26 cellular contexts compared by ENCODE assay signal in genomic region chr4:136032391-136032790, GRCh38.
"Had no signal": no experiment of that assay in that cellular context is flagged by ENCODE, and none has a peak within 500 bp of the region (broad histone marks: within the 10 kb centered on the region; RNA-seq: fewer than 3 reads in every experiment).

No MANE protein-coding gene starts in this region.

- DNase-seq: activated CD4-positive, alpha-beta T cell treated with anti-CD3 and anti-CD28 coated beads, Interleukin-2, amount 50 U/mL, for 1 hour; activated CD8-positive, alpha-beta T cell treated with anti-CD3 and anti-CD28 coated beads for 36 hours; activated naive CD8-positive, alpha-beta T cell treated with anti-CD3 and anti-CD28 coated beads, Interleukin-2, amount 50 U/mL, for 24 hours; activated T-cell treated with anti-CD3 and anti-CD28 coated beads, Interleukin-2, amount 50 U/mL, for 48 hours; amygdala; caudate nucleus; cortex of kidney; effector memory CD8-positive, alpha-beta T cell; head of caudate nucleus; kidney glomerular epithelial cell; left lung; lower lobe of right lung; mucosa of descending colon; ovary; psoas muscle; sigmoid colon; small intestine; stimulated activated CD4-positive, alpha-beta T cell treated with anti-CD3 and anti-CD28 coated beads, Interleukin-4, amount 100 ng/mL, for 24 hours; uterus had no signal

- H3K27me3 Mint-ChIP-seq: activated CD8-positive, alpha-beta T cell treated with anti-CD3 and anti-CD28 coated beads for 36 hours; activated naive CD4-positive, alpha-beta T cell treated with anti-CD3 and anti-CD28 coated beads, Interleukin-2, amount 50 U/mL, for 24 hours; activated naive CD8-positive, alpha-beta T cell treated with anti-CD3 and anti-CD28 coated beads, Interleukin-2, amount 50 U/mL, for 24 hours; effector memory CD8-positive, alpha-beta T cell; natural killer cell treated with Interleukin-12 subunit alpha and Interleukin-12 subunit beta and Interleukin-15 and Interleukin-18, amount 100 ng/mL, for 72 hours; stimulated activated naive CD8-positive, alpha-beta T cell treated with anti-CD3 and anti-CD28 coated beads, Interleukin-15, Interleukin-2, amounts not matched to agents 100 ng/mL and 50 ng/mL, for 24 hours; type B pancreatic cell had no signal

- H3K4me3 ChIP-seq: gastroesophageal sphincter, left lung, lower lobe of right lung, mucosa of descending colon, ovary, psoas muscle, sigmoid colon, uterus had no signal

- H3K4me3 Mint-ChIP-seq: activated CD8-positive, alpha-beta T cell treated with anti-CD3 and anti-CD28 coated beads for 36 hours; activated naive CD4-positive, alpha-beta T cell treated with anti-CD3 and anti-CD28 coated beads, Interleukin-2, amount 50 U/mL, for 24 hours; activated naive CD8-positive, alpha-beta T cell treated with anti-CD3 and anti-CD28 coated beads, Interleukin-2, amount 50 U/mL, for 24 hours; effector memory CD8-positive, alpha-beta T cell; natural killer cell treated with Interleukin-12 subunit alpha and Interleukin-12 subunit beta and Interleukin-15 and Interleukin-18, amount 100 ng/mL, for 72 hours; stimulated activated effector memory CD8-positive, alpha-beta T cell treated with anti-CD3 and anti-CD28 coated beads, Interleukin-12 subunit alpha, Interleukin-12 subunit beta, amount 100 ng/mL, for 72 hours; stimulated activated naive CD8-positive, alpha-beta T cell treated with anti-CD3 and anti-CD28 coated beads, Interleukin-15, Interleukin-2, amounts not matched to agents 100 ng/mL and 50 ng/mL, for 24 hours; type B pancreatic cell had no signal

- ATAC-seq: activated CD8-positive, alpha-beta T cell treated with anti-CD3 and anti-CD28 coated beads for 36 hours; activated naive CD8-positive, alpha-beta T cell treated with anti-CD3 and anti-CD28 coated beads, Interleukin-2, amount 50 U/mL, for 24 hours; effector memory CD8-positive, alpha-beta T cell; gastroesophageal sphincter; left lung; lower lobe of right lung; mucosa of descending colon; natural killer cell treated with Interleukin-12 subunit alpha and Interleukin-12 subunit beta and Interleukin-15 and Interleukin-18, amount 100 ng/mL, for 72 hours; psoas muscle; stimulated activated effector memory CD8-positive, alpha-beta T cell treated with anti-CD3 and anti-CD28 coated beads, Interleukin-12 subunit alpha, Interleukin-12 subunit beta, amount 100 ng/mL, for 72 hours had no signal

- H3K9me3 ChIP-seq: lower lobe of right lung, mucosa of descending colon, ovary, psoas muscle, sigmoid colon, uterus had no signal

- H3K36me3 Mint-ChIP-seq: activated naive CD4-positive, alpha-beta T cell treated with anti-CD3 and anti-CD28 coated beads, Interleukin-2, amount 50 U/mL, for 24 hours; natural killer cell treated with Interleukin-12 subunit alpha and Interleukin-12 subunit beta and Interleukin-15 and Interleukin-18, amount 100 ng/mL, for 72 hours; stimulated activated effector memory CD8-positive, alpha-beta T cell treated with anti-CD3 and anti-CD28 coated beads, Interleukin-12 subunit alpha, Interleukin-12 subunit beta, amount 100 ng/mL, for 72 hours; type B pancreatic cell had no signal

- H3K36me3 ChIP-seq: gastroesophageal sphincter, left lung, lower lobe of right lung, ovary, sigmoid colon, uterus had no signal

- H3K4me1 ChIP-seq: gastroesophageal sphincter, left lung, lower lobe of right lung, psoas muscle, sigmoid colon, uterus had no signal

- H3K27ac ChIP-seq: gastroesophageal sphincter, left lung, lower lobe of right lung, ovary, psoas muscle, sigmoid colon, uterus had no signal

- H3K9me3 Mint-ChIP-seq: activated CD8-positive, alpha-beta T cell treated with anti-CD3 and anti-CD28 coated beads for 36 hours; activated naive CD4-positive, alpha-beta T cell treated with anti-CD3 and anti-CD28 coated beads, Interleukin-2, amount 50 U/mL, for 24 hours; type B pancreatic cell had no signal

- H3K27ac Mint-ChIP-seq: activated CD8-positive, alpha-beta T cell treated with anti-CD3 and anti-CD28 coated beads for 36 hours; activated naive CD4-positive, alpha-beta T cell treated with anti-CD3 and anti-CD28 coated beads, Interleukin-2, amount 50 U/mL, for 24 hours; activated naive CD8-positive, alpha-beta T cell treated with anti-CD3 and anti-CD28 coated beads, Interleukin-2, amount 50 U/mL, for 24 hours; activated T-helper 2 cell treated with anti-CD3 and anti-CD28 coated beads, Interferon-gamma antibody, Interleukin-2, Interleukin-4, amounts not matched to agents 10 μg/mL and 5 μg/mL and 100 μg/mL, durations not matched to agents 14 hours and 24 hours and 36 hours; effector memory CD8-positive, alpha-beta T cell; natural killer cell treated with Interleukin-12 subunit alpha and Interleukin-12 subunit beta and Interleukin-15 and Interleukin-18, amount 100 ng/mL, for 72 hours; stimulated activated effector memory CD8-positive, alpha-beta T cell treated with anti-CD3 and anti-CD28 coated beads, Interleukin-12 subunit alpha, Interleukin-12 subunit beta, amount 100 ng/mL, for 72 hours; stimulated activated naive CD8-positive, alpha-beta T cell treated with anti-CD3 and anti-CD28 coated beads, Interleukin-15, Interleukin-2, amounts not matched to agents 100 ng/mL and 50 ng/mL, for 24 hours; type B pancreatic cell had no signal

- H3K27me3 ChIP-seq: gastroesophageal sphincter, left lung, ovary, sigmoid colon, uterus had no signal

- H3K4me1 Mint-ChIP-seq: activated naive CD4-positive, alpha-beta T cell treated with anti-CD3 and anti-CD28 coated beads, Interleukin-2, amount 50 U/mL, for 24 hours; activated naive CD8-positive, alpha-beta T cell treated with anti-CD3 and anti-CD28 coated beads, Interleukin-2, amount 50 U/mL, for 24 hours; stimulated activated effector memory CD8-positive, alpha-beta T cell treated with anti-CD3 and anti-CD28 coated beads, Interleukin-12 subunit alpha, Interleukin-12 subunit beta, amount 100 ng/mL, for 72 hours had no signal
